Comparison of ENCODE assay signal across 1 cellular context in genomic region chr13:25902946-25903345, GRCh38.
TF ChIP-seq lines count a peak whose summit lies in the region.

No MANE protein-coding gene starts in this region.

TF ChIP-seq in GM23338, 12 proteins besides CTCF, POLR2A, EP300 and RAD21 (continued from another document):
- TF ChIP-seq REST (IDR thresholded peaks at IDR 0.05; ENCODE audit: unreplicated experiment) (no peak), ZNF114 (CRISPR knock-in tag; IDR thresholded peaks at IDR 0.05) (no peak)
